16 cellular contexts compared by ENCODE assay signal in genomic region chr1:12228979-12229378, GRCh38. TPM values are rescaled to one million over a fixed set of nuclear protein-coding genes. Genes with fewer than 3 reads are reported as not detected.
DNase-seq lines count a peak whose midpoint lies in the region; ATAC-seq, FAIRE-seq and TF ChIP-seq lines count a peak whose summit lies in the region.
"Had no signal": no experiment of that assay in that cellular context is flagged by ENCODE, and none has a peak within 500 bp of the region (broad histone marks: within the 10 kb centered on the region; RNA-seq: fewer than 3 reads in every experiment).

No MANE protein-coding gene starts in this region.

- no peaks in the 10 kb centered on the region for H3K9me1 ChIP-seq in K562 (ENCODE audit: control insufficient read depth, insufficient read depth, low read length)

- peak overlapping the region; percentile 100 for H2AFZ ChIP-seq in K562 (ENCODE audit: low read depth, low read length)

- H3K79me2 ChIP-seq in K562 (ENCODE audit: control insufficient read depth, insufficient read depth, low read length): peaks cover 38% of the 10 kb centered on the region

- no peaks in the 10 kb centered on the region for H3K9me3 ChIP-seq in K562 (replicated peaks; ENCODE audit: control insufficient read depth, insufficient read depth, low read depth, low read length)
- H3K9me3 ChIP-seq: adrenal gland, gastrocnemius medialis had no signal

- peaks cover 12 to 26% of the 10 kb centered on the region in 2 experiments; a peak in 4 of 5 replicates for H3K4me1 ChIP-seq in K562 (replicated peaks in 1 of 2; ENCODE audit: control insufficient read depth in 2 of 2, insufficient read depth in 2 of 2, low read length in 2 of 2)

- no peak for TF ChIP-seq RAD21 in K562 (CRISPR knock-in tag; conservative IDR thresholded peaks at IDR 0.05 in 1 of 2, IDR thresholded peaks at IDR 0.05 in 1 of 2)

- in situ Hi-C loops in K562 (cut with MboI): no loop called here

- peak overlapping the region; percentile 63 for H3K4me3 Mint-ChIP-seq in activated CD4-positive, alpha-beta memory T cell treated with anti-CD3 and anti-CD28 coated beads, Interleukin-2, amount 10 ng/mL, durations not matched to agents 7 days and 5 days
- no peak overlapping the region for H3K4me3 Mint-ChIP-seq in activated CD4-positive, alpha-beta memory T cell treated with anti-CD3 and anti-CD28 coated beads for 36 hours
- H3K4me3 Mint-ChIP-seq in IgD-negative memory B cell (peak overlapping the region in 3 of 4 donors; percentile 63 to 77 (median 75)), nephron progenitor cell (peak overlapping the region; percentile 78)

- TF ChIP-seq CTCF in K562 (IDR thresholded peaks at IDR 0.05 in 2 of 3, conservative IDR thresholded peaks at IDR 0.05 in 1 of 3; ENCODE audit: insufficient read depth in 2 of 3, low read depth in 1 of 3, low read length in 3 of 3) (no peak), nephron progenitor cell (IDR thresholded peaks at IDR 0.05) (no peak)

- no peak for TF ChIP-seq EP300 in K562 (IDR thresholded peaks at IDR 0.05; ENCODE audit: low read length)

- peaks cover 9% of the 10 kb centered on the region for H3K27me3 Mint-ChIP-seq in activated CD4-positive, alpha-beta memory T cell treated with anti-CD3 and anti-CD28 coated beads, Interleukin-2, amount 10 ng/mL, durations not matched to agents 7 days and 5 days
- H3K27me3 Mint-ChIP-seq in activated CD4-positive, alpha-beta memory T cell treated with anti-CD3 and anti-CD28 coated beads for 36 hours: no peaks in the 10 kb centered on the region
- H3K27me3 Mint-ChIP-seq in IgD-negative memory B cell (peaks cover 2% of the 10 kb centered on the region), nephron progenitor cell (ENCODE audit: low read depth, poor library complexity) (peaks cover 9% of the 10 kb centered on the region)
- H3K27me3 Mint-ChIP-seq: stimulated activated memory B cell treated with anti-CD40 and anti-IgM and Interleukin-4, amounts not matched to agents 10 μg/mL and 1 μg/mL and 100 μg/mL, for 72 hours had no signal

- no peak for DNase-seq in activated CD4-positive, alpha-beta memory T cell treated with anti-CD3 and anti-CD28 coated beads, Interleukin-2, amount 10 ng/mL, durations not matched to agents 7 days and 5 days
- DNase-seq in activated CD4-positive, alpha-beta memory T cell treated with anti-CD3 and anti-CD28 coated beads for 36 hours: no peak
- DNase-seq in K562 (ENCODE audit: extremely low read depth in 1 of 4, low spot score in 3 of 4): peak in 2 of 4 experiments; percentile 58 to 62
- no peak for DNase-seq in nephron progenitor cell
- no peak for DNase-seq in NCI-H2107 treated with DMSO at 0.1 percent for 48 hours (lab: John Stamatoyannopoulos, UW; ENCODE audit: unreplicated experiment)
- DNase-seq in Ammon's horn (ENCODE audit: low spot score): no peak
- DNase-seq: activated CD4-positive, alpha-beta T cell treated with anti-CD3 and anti-CD28 coated beads, Interleukin-2, amount 50 U/mL, for 1 hour; adrenal gland; dermis blood vessel endothelial cell; gastrocnemius medialis; GDM1; mammary epithelial cell had no signal

- ATAC-seq in K562: no peak
- ATAC-seq in SK-N-SH treated with all-trans-retinoic acid at 6 μM for 48 hours: no peak

- BruUV-seq in K562 (replicated peaks; lab: Mats Ljungman, UMichigan): no TSS peak

- H3K27me3 ChIP-seq in K562 (ENCODE audit: control insufficient read depth in 2 of 2, insufficient read depth in 2 of 2, low read length in 2 of 2): no peaks in the 10 kb centered on the region
- H3K27me3 ChIP-seq: adrenal gland, BLaER1, gastrocnemius medialis had no signal

- CTCF ChIA-PET in activated CD4-positive, alpha-beta memory T cell treated with anti-CD3 and anti-CD28 coated beads, Interleukin-2, amount 10 ng/mL, durations not matched to agents 7 days and 5 days (lab: Charles Lee): interaction anchor here (0.7 to 1.4 kb wide), 9 partner anchors 10 to 391 kb away, joined by 3 to 8 read pairs (median 3); no protein-coding TSS in a partner anchor
- CTCF ChIA-PET in activated CD4-positive, alpha-beta memory T cell treated with anti-CD3 and anti-CD28 coated beads for 36 hours (lab: Charles Lee): interaction anchor here (0.5 to 6.5 kb wide), 10 partner anchors 19 to 430 kb away, joined by 3 to 44 read pairs (median 4); no protein-coding TSS in a partner anchor
- CTCF ChIA-PET in K562 (lab: Yijun Ruan, JAX; ENCODE audit: low intra/inter-chr PET ratio): interaction anchor here (0.6 to 0.9 kb wide), 2 partner anchors 110 to 193 kb away, joined by 3 to 4 read pairs; no protein-coding TSS in a partner anchor

- FAIRE-seq in K562 (lab: Jason Lieb, UNC): no peak

- no peaks in the 10 kb centered on the region for H4K20me1 ChIP-seq in K562 (replicated peaks; ENCODE audit: control insufficient read depth, insufficient read depth, low read length)

- POLR2A ChIA-PET in activated CD4-positive, alpha-beta memory T cell treated with anti-CD3 and anti-CD28 coated beads, Interleukin-2, amount 10 ng/mL, durations not matched to agents 7 days and 5 days (lab: Charles Lee): no interaction called here
- POLR2A ChIA-PET in activated CD4-positive, alpha-beta memory T cell treated with anti-CD3 and anti-CD28 coated beads for 36 hours (lab: Charles Lee): no interaction called here
- POLR2A ChIA-PET in K562 (lab: Yijun Ruan, JAX): interaction anchor here (0.6 to 1.1 kb wide), 4 partner anchors 10 to 133 kb away, joined by 3 to 6 read pairs (median 3); no protein-coding TSS in a partner anchor

- H3K27ac ChIP-seq in K562 (ENCODE audit: extremely low read depth, low read depth, low read length): no peak overlapping the region
- H3K27ac ChIP-seq: adrenal gland, BLaER1 had no signal

- no peaks in the 10 kb centered on the region for H3K9me3 Mint-ChIP-seq in activated CD4-positive, alpha-beta memory T cell treated with anti-CD3 and anti-CD28 coated beads, Interleukin-2, amount 10 ng/mL, durations not matched to agents 7 days and 5 days
- H3K9me3 Mint-ChIP-seq in activated CD4-positive, alpha-beta memory T cell treated with anti-CD3 and anti-CD28 coated beads for 36 hours: no peaks in the 10 kb centered on the region
- H3K9me3 Mint-ChIP-seq in IgD-negative memory B cell (no peaks in the 10 kb centered on the region), nephron progenitor cell (peaks cover 10% of the 10 kb centered on the region)

- H3K36me3 Mint-ChIP-seq in activated CD4-positive, alpha-beta memory T cell treated with anti-CD3 and anti-CD28 coated beads, Interleukin-2, amount 10 ng/mL, durations not matched to agents 7 days and 5 days (ENCODE audit: low read depth): no peaks in the 10 kb centered on the region
- H3K36me3 Mint-ChIP-seq in activated CD4-positive, alpha-beta memory T cell treated with anti-CD3 and anti-CD28 coated beads for 36 hours: no peaks in the 10 kb centered on the region
- H3K36me3 Mint-ChIP-seq in IgD-negative memory B cell (no peaks in the 10 kb centered on the region), nephron progenitor cell (ENCODE audit: low read depth) (no peaks in the 10 kb centered on the region)
- H3K36me3 Mint-ChIP-seq: stimulated activated memory B cell treated with anti-CD40 and anti-IgM and Interleukin-4, amounts not matched to agents 10 μg/mL and 1 μg/mL and 100 μg/mL, for 72 hours had no signal

- no peak for TF ChIP-seq POLR2A in K562 (conservative IDR thresholded peaks at IDR 0.05)

- WGBS in K562 (ENCODE audit: insufficient coverage, low coverage, missing lambda C conversion rate): 68% methylated on average over 7 of the region's 7 CpGs

- no peak overlapping the region for H3K27ac Mint-ChIP-seq in activated CD4-positive, alpha-beta memory T cell treated with anti-CD3 and anti-CD28 coated beads, Interleukin-2, amount 10 ng/mL, durations not matched to agents 7 days and 5 days
- H3K27ac Mint-ChIP-seq in activated CD4-positive, alpha-beta memory T cell treated with anti-CD3 and anti-CD28 coated beads for 36 hours: no peak overlapping the region
- H3K27ac Mint-ChIP-seq in IgD-negative memory B cell: peak overlapping the region in 2 of 3 donors; percentile 51 to 83
- H3K27ac Mint-ChIP-seq in nephron progenitor cell: no peak overlapping the region

- H3K4me3 ChIP-seq in K562: no peak overlapping the region

- no peak overlapping the region for H3K9ac ChIP-seq in K562 (ENCODE audit: insufficient read depth in 1 of 2, low read depth in 2 of 2, low read length in 2 of 2)

- intact Hi-C loops in activated CD4-positive, alpha-beta memory T cell treated with anti-CD3 and anti-CD28 coated beads for 36 hours (cut with micrococcal nuclease): no loop called here
- intact Hi-C loops in K562 (cut with micrococcal nuclease): no loop called here

- H3K4me2 ChIP-seq in K562 (ENCODE audit: insufficient read depth, low read length): no peak overlapping the region; the same call in 1 of the 2 replicates
- H3K4me2 ChIP-seq: BLaER1 had no signal

- H3K36me3 ChIP-seq in K562 (ENCODE audit: control insufficient read depth, insufficient read depth, low read length): peaks cover 9% of the 10 kb centered on the region; the same call in 1 of the 3 replicates
- H3K36me3 ChIP-seq: adrenal gland, BLaER1, gastrocnemius medialis had no signal

- H3K4me1 Mint-ChIP-seq in activated CD4-positive, alpha-beta memory T cell treated with anti-CD3 and anti-CD28 coated beads, Interleukin-2, amount 10 ng/mL, durations not matched to agents 7 days and 5 days: peaks cover 11% of the 10 kb centered on the region
- H3K4me1 Mint-ChIP-seq in activated CD4-positive, alpha-beta memory T cell treated with anti-CD3 and anti-CD28 coated beads for 36 hours (ENCODE audit: low read depth): peaks cover 20% of the 10 kb centered on the region
- H3K4me1 Mint-ChIP-seq in IgD-negative memory B cell (peaks cover 10 to 13% (median 12%) of the 10 kb centered on the region in 3 donors), nephron progenitor cell (peaks cover 4% of the 10 kb centered on the region)

RNA-seq across cellular contexts. Expression of gene VPS13D, which starts 0.9 kb away (rescaled TPM):
- 10 to 100 TPM; 28.1 to 31.4 TPM for total RNA-seq in activated CD4-positive, alpha-beta memory T cell treated with anti-CD3 and anti-CD28 coated beads, Interleukin-2, amount 10 ng/mL, durations not matched to agents 7 days and 5 days
- total RNA-seq in activated CD4-positive, alpha-beta memory T cell treated with anti-CD3 and anti-CD28 coated beads for 36 hours: 10 to 100 TPM; 25.0 to 25.4 TPM
- polyA plus RNA-seq in IgD-negative memory B cell (8.9 TPM), K562 (2011; rRNA removed) (50.3 and 51.5 TPM in 2 replicates), K562 (2014; fragmentation: Illumina TruSeq; extraction: Trizol) (41.3 and 46.6 TPM in 2 replicates), K562 (2014; fragmentation: Nextera tagmentation; extraction: Ambion mirVana) (10 to 100 TPM in 1 of 2 experiments, 1 to 10 TPM in 1; 6.1 to 13.9 TPM), K562 (2014; rRNA removed) (37.2 and 41.3 TPM in 2 replicates)
- 242 and 510 TPM in 2 replicates for total RNA-seq in K562 (2011; cell fraction: chromatin; rRNA removed; ENCODE audit: low replicate concordance)
- 134 and 184 TPM in 2 replicates for total RNA-seq in K562 (2011; cell fraction: nucleolus; rRNA removed)
- total RNA-seq in K562 (2011; cell fraction: nucleoplasm; rRNA removed): 201 and 203 TPM in 2 replicates
- total RNA-seq in K562 (2014; rRNA removed) (31.7 and 34.0 TPM in 2 replicates), K562 (2014; rRNA removed; fragmentation: Illumina TruSeq; extraction: Trizol) (46.5 and 48.1 TPM in 2 replicates), K562 (2015; rRNA removed; fragmentation: Illumina TruSeq; extraction: Trizol) (36.6 and 38.5 TPM in 2 replicates), K562 (2021) (47.2 and 50.0 TPM in 2 replicates)
- 24.7 and 32.9 TPM in 2 replicates for polyA plus RNA-seq in K562 (2011; cell fraction: cytosol; rRNA removed)
- 80.4 and 87.5 TPM in 2 replicates for polyA plus RNA-seq in K562 (2011; cell fraction: nucleus; rRNA removed)
- polyA plus RNA-seq in K562 (2012): 21.3 and 30.8 TPM in 2 replicates
- 105 and 124 TPM in 2 replicates for polyA minus RNA-seq in K562 (2011; rRNA and poly(A)+ RNA removed)
- polyA minus RNA-seq in K562 (2011; cell fraction: cytosol; rRNA and poly(A)+ RNA removed): 40.4 and 42.1 TPM in 2 replicates
- polyA minus RNA-seq in K562 (2011; cell fraction: nucleus; rRNA and poly(A)+ RNA removed): 107 and 189 TPM in 2 replicates

Comparison
In these comparisons a context has a peak if more than half of its experiments do, and no peak if none do; other contexts are left out.
1. H3K27ac Mint-ChIP-seq: peak in IgD-negative memory B cell (2 of 3); none in activated CD4-positive, alpha-beta memory T cell treated with anti-CD3 and anti-CD28 coated beads, Interleukin-2, amount 10 ng/mL, durations not matched to agents 7 days and 5 days (single experiment), activated CD4-positive, alpha-beta memory T cell treated with anti-CD3 and anti-CD28 coated beads for 36 hours (single experiment) and nephron progenitor cell (single experiment).